ENCODE assay signal across 18 cellular contexts in the genomic region with DNA sequence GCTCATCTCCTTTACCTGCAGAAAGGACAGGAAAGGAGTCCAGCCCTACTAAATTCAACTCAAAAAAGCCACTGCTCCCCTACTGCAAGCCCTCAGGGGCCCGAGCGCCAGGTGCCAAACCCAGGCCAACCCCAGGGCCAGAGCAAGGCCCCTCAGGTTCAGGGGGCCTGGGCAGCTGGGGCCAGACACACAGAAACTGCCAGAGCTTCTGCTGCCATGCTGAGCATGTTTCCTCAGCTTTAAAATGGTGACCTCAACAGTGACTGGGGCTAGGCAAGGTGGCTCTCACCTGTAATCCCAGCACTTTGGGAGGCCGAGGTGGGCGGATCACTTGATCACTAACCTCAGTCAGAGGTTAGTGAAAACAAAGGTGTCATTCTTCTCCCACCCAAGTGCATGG. TPM values are rescaled to one million over a fixed set of nuclear protein-coding genes. Genes with fewer than 3 reads are reported as not detected.
DNase-seq lines count a peak whose midpoint lies in the region; ATAC-seq and TF ChIP-seq lines count a peak whose summit lies in the region.
"Had no signal": no experiment of that assay in that cellular context is flagged by ENCODE, and none has a peak within 500 bp of the region (broad histone marks: within the 10 kb centered on the region; RNA-seq: fewer than 3 reads in every experiment).

No MANE protein-coding gene starts in this region.

- ATAC-seq in Right ventricle myocardium superior (ENCODE audit: poor library complexity) (no peak), left cardiac atrium (no peak)
- ATAC-seq: A549 had no signal

- intact Hi-C loops in Right ventricle myocardium superior (cut with DNase I) (no loop called here), left cardiac atrium (cut with DNase I) (no loop called here)

- WGBS in suprapubic skin = 88% methylated on average over 4 of the region's 4 CpGs

- H3K9me3 ChIP-seq in suprapubic skin = no peaks in the 10 kb centered on the region
- H3K9me3 ChIP-seq: A549, Caco-2 had no signal

- no peak for TF ChIP-seq CTCF in chondrocyte (IDR thresholded peaks at IDR 0.05)
- TF ChIP-seq CTCF in suprapubic skin (IDR thresholded peaks at IDR 0.05) = no peak
- no peak for TF ChIP-seq CTCF in GM10266 (IDR thresholded peaks at IDR 0.05; ENCODE audit: control insufficient read depth, insufficient read depth, low read depth, missing control alignments)

- H3K27me3 ChIP-seq in suprapubic skin = no peaks in the 10 kb centered on the region

- H3K27me3 Mint-ChIP-seq in chondrocyte (ENCODE audit: low read depth) = no peaks in the 10 kb centered on the region
- H3K27me3 Mint-ChIP-seq: CD4-positive, alpha-beta T cell had no signal

- no peak for TF ChIP-seq EP300 in suprapubic skin (IDR thresholded peaks at IDR 0.05)

- DNase-seq in Right ventricle myocardium superior (peak; percentile 19), left cardiac atrium (no peak), chondrocyte (ENCODE audit: low spot score) (peak; percentile 52), mesenteric fat pad (ENCODE audit: low spot score) (peak; percentile 82), suprapubic skin (ENCODE audit: low spot score in 2 of 2) (peak; percentile 45 to 54), GM10266 (ENCODE audit: extremely low spot score) (no peak), NCI-H146 (lab: John Stamatoyannopoulos, UW) (no peak)
- DNase-seq: HFFc6, IMR-90, NCI-H1417, NCI-H187 treated with DMSO at 0.1 percent for 48 hours, NCI-H226, NCI-H524, NCI-H82 had no signal

- no peak overlapping the region for H3K4me3 ChIP-seq in suprapubic skin
- H3K4me3 ChIP-seq: A549 had no signal

- peaks cover 13% of the 10 kb centered on the region for H3K36me3 ChIP-seq in suprapubic skin

- H3K36me3 Mint-ChIP-seq in chondrocyte (ENCODE audit: low read depth) = no peaks in the 10 kb centered on the region

- H3K4me1 ChIP-seq in suprapubic skin = peaks cover 42% of the 10 kb centered on the region
- H3K4me1 ChIP-seq: A549, Caco-2 had no signal

- no peaks in the 10 kb centered on the region for H3K9me3 Mint-ChIP-seq in chondrocyte (ENCODE audit: low read depth)
- H3K9me3 Mint-ChIP-seq: CD4-positive, alpha-beta T cell; HFFc6 had no signal

- no peak overlapping the region for H3K4me3 Mint-ChIP-seq in chondrocyte (ENCODE audit: unreplicated experiment)
- H3K4me3 Mint-ChIP-seq: CD4-positive, alpha-beta T cell; HFFc6 had no signal

- H3K27ac ChIP-seq in suprapubic skin = no peak overlapping the region
- H3K27ac ChIP-seq: A549, HL-60 had no signal

- TF ChIP-seq POLR2A in suprapubic skin (IDR thresholded peaks at IDR 0.05) = no peak

- H3K27ac Mint-ChIP-seq in chondrocyte (ENCODE audit: unreplicated experiment) = no peak overlapping the region
- H3K27ac Mint-ChIP-seq: CD4-positive, alpha-beta T cell; HFFc6 had no signal

- H3K4me1 Mint-ChIP-seq in chondrocyte (ENCODE audit: low read depth) = peaks cover 6% of the 10 kb centered on the region

RNA-seq across cellular contexts. Expression of gene KLHL25, which starts 38.8 kb away (rescaled TPM):
- total RNA-seq in Right ventricle myocardium superior = 4.1 TPM
- 1 to 10 TPM; 5.9 to 7.3 TPM for total RNA-seq in left cardiac atrium
- 3.4 to 3.8 TPM (median 3.4 TPM) in 3 replicates for total RNA-seq in chondrocyte
- 30.0 TPM for total RNA-seq in mesenteric fat pad
- total RNA-seq in suprapubic skin = 10 to 100 TPM; 14.4 to 24.8 (median 18.5) TPM

Comparison
In these comparisons a context has a peak if more than half of its experiments do, and no peak if none do; other contexts are left out.
1. DNase-seq: peak in Right ventricle myocardium superior (single experiment), chondrocyte (single experiment), mesenteric fat pad (single experiment) and suprapubic skin (2 of 2); none in left cardiac atrium (single experiment), GM10266 (single experiment) and NCI-H146 (single experiment).